ENCODE assay signal across 10 cellular contexts in genomic region chr20:49699200-49699992, GRCh38. TPM values are rescaled to one million over a fixed set of nuclear protein-coding genes. Genes with fewer than 3 reads are reported as not detected.
DNase-seq lines count a peak whose midpoint lies in the region; ATAC-seq, FAIRE-seq and TF ChIP-seq lines count a peak whose summit lies in the region.
"Had no signal": no experiment of that assay in that cellular context is flagged by ENCODE, and none has a peak within 500 bp of the region (broad histone marks: within the 10 kb centered on the region; RNA-seq: fewer than 3 reads in every experiment).

No MANE protein-coding gene starts in this region.

- no peaks in the 10 kb centered on the region for H3K9me3 ChIP-seq in keratinocyte (ENCODE audit: control insufficient read depth, low read depth, low read length)
- H3K9me3 ChIP-seq: BLaER1 had no signal

- H3K4me1 Mint-ChIP-seq in activated CD4-positive, alpha-beta T cell treated with anti-CD3 and anti-CD28 coated beads, Interleukin-2, amount 10 ng/mL, durations not matched to agents 24 days and 14 days, result peaks cover 52% of the 10 kb centered on the region
- H3K4me1 Mint-ChIP-seq in activated CD4-positive, alpha-beta T cell treated with anti-CD3 and anti-CD28 coated beads, Interleukin-2, amount 10 ng/mL, durations not matched to agents 7 days and 5 days, result peaks cover 41% of the 10 kb centered on the region

- H2AFZ ChIP-seq in keratinocyte (ENCODE audit: control insufficient read depth, low read length), result no peak overlapping the region

- FAIRE-seq in keratinocyte (lab: Jason Lieb, UNC), result peak; percentile 29

- H3K9me1 ChIP-seq in keratinocyte (ENCODE audit: control insufficient read depth, extremely low read depth, insufficient read depth, low read length), result peaks cover 6% of the 10 kb centered on the region

- H3K36me3 Mint-ChIP-seq in activated CD4-positive, alpha-beta T cell treated with anti-CD3 and anti-CD28 coated beads, Interleukin-2, amount 10 ng/mL, durations not matched to agents 24 days and 14 days (ENCODE audit: low read depth), result peaks cover 6% of the 10 kb centered on the region
- no peaks in the 10 kb centered on the region for H3K36me3 Mint-ChIP-seq in activated CD4-positive, alpha-beta T cell treated with anti-CD3 and anti-CD28 coated beads, Interleukin-2, amount 10 ng/mL, durations not matched to agents 7 days and 5 days (ENCODE audit: low read depth)
- H3K36me3 Mint-ChIP-seq: naive B cell had no signal

- intact Hi-C loops in activated CD4-positive, alpha-beta T cell treated with anti-CD3 and anti-CD28 coated beads, Interleukin-2, amount 10 ng/mL, durations not matched to agents 24 days and 14 days (cut with micrococcal nuclease), result loop anchor here (1.0 to 5.0 kb wide), 3 partner anchors 21 to 123 kb away; no protein-coding TSS in a partner anchor

- no peak for DNase-seq in activated CD4-positive, alpha-beta T cell treated with anti-CD3 and anti-CD28 coated beads, Interleukin-2, amount 10 ng/mL, durations not matched to agents 24 days and 14 days
- no peak for DNase-seq in activated CD4-positive, alpha-beta T cell treated with anti-CD3 and anti-CD28 coated beads, Interleukin-2, amount 10 ng/mL, durations not matched to agents 7 days and 5 days
- DNase-seq in SW480 (ENCODE audit: low spot score) (peak; percentile 97), keratinocyte (ENCODE audit: low read depth, low spot score) (no peak), occipital lobe (lab: John Stamatoyannopoulos, UW) (no peak), NCI-H69 (lab: John Stamatoyannopoulos, UW) (no peak)
- DNase-seq in activated CD8-positive, alpha-beta memory T cell treated with anti-CD3 and anti-CD28 coated beads for 24 hours, result no peak
- DNase-seq: naive B cell had no signal

- H3K4me3 Mint-ChIP-seq in activated CD4-positive, alpha-beta T cell treated with anti-CD3 and anti-CD28 coated beads, Interleukin-2, amount 10 ng/mL, durations not matched to agents 24 days and 14 days, result peak overlapping the region; percentile 8
- no peak overlapping the region for H3K4me3 Mint-ChIP-seq in activated CD4-positive, alpha-beta T cell treated with anti-CD3 and anti-CD28 coated beads, Interleukin-2, amount 10 ng/mL, durations not matched to agents 7 days and 5 days
- H3K4me3 Mint-ChIP-seq: naive B cell had no signal

- H3K4me2 ChIP-seq in keratinocyte (ENCODE audit: control insufficient read depth, extremely low read depth, insufficient read depth, low read depth, low read length), result peak overlapping the region; percentile 52
- H3K4me2 ChIP-seq: BLaER1 had no signal

- no peaks in the 10 kb centered on the region for H3K27me3 Mint-ChIP-seq in activated CD4-positive, alpha-beta T cell treated with anti-CD3 and anti-CD28 coated beads, Interleukin-2, amount 10 ng/mL, durations not matched to agents 24 days and 14 days
- H3K27me3 Mint-ChIP-seq in activated CD4-positive, alpha-beta T cell treated with anti-CD3 and anti-CD28 coated beads, Interleukin-2, amount 10 ng/mL, durations not matched to agents 7 days and 5 days, result no peaks in the 10 kb centered on the region
- H3K27me3 Mint-ChIP-seq: naive B cell had no signal

- peaks cover 94% of the 10 kb centered on the region for H3K79me2 ChIP-seq in keratinocyte (ENCODE audit: control insufficient read depth, insufficient read depth, low read length)

- peaks cover 52% of the 10 kb centered on the region for H3K4me1 ChIP-seq in keratinocyte (ENCODE audit: control insufficient read depth, extremely low read depth, insufficient read depth, low read length)

- no peaks in the 10 kb centered on the region for H3K9me3 Mint-ChIP-seq in activated CD4-positive, alpha-beta T cell treated with anti-CD3 and anti-CD28 coated beads, Interleukin-2, amount 10 ng/mL, durations not matched to agents 24 days and 14 days
- H3K9me3 Mint-ChIP-seq in activated CD4-positive, alpha-beta T cell treated with anti-CD3 and anti-CD28 coated beads, Interleukin-2, amount 10 ng/mL, durations not matched to agents 7 days and 5 days, result no peaks in the 10 kb centered on the region
- H3K9me3 Mint-ChIP-seq: naive B cell had no signal

- H3K27ac Mint-ChIP-seq in activated CD4-positive, alpha-beta T cell treated with anti-CD3 and anti-CD28 coated beads, Interleukin-2, amount 10 ng/mL, durations not matched to agents 24 days and 14 days, result peak overlapping the region; percentile 49
- no peak overlapping the region for H3K27ac Mint-ChIP-seq in activated CD4-positive, alpha-beta T cell treated with anti-CD3 and anti-CD28 coated beads, Interleukin-2, amount 10 ng/mL, durations not matched to agents 7 days and 5 days

- no peaks in the 10 kb centered on the region for H3K36me3 ChIP-seq in keratinocyte (ENCODE audit: control insufficient read depth in 2 of 2, extremely low read depth in 1 of 2, insufficient read depth in 2 of 2, low read length in 2 of 2)
- H3K36me3 ChIP-seq: BLaER1 had no signal

- dilution Hi-C loops in keratinocyte (cut with MboI; ENCODE audit: extremely low pct_ligation_motif_present, low sequenced_read_pairs), result no loop called here

- CTCF ChIA-PET in activated CD4-positive, alpha-beta T cell treated with anti-CD3 and anti-CD28 coated beads, Interleukin-2, amount 10 ng/mL, durations not matched to agents 7 days and 5 days (lab: Charles Lee), result interaction anchor here (0.6 to 2.0 kb wide), 3 partner anchors 11 to 48 kb away, joined by 3 to 8 read pairs (median 4); no protein-coding TSS in a partner anchor

- POLR2A ChIA-PET in activated CD4-positive, alpha-beta T cell treated with anti-CD3 and anti-CD28 coated beads, Interleukin-2, amount 10 ng/mL, durations not matched to agents 7 days and 5 days (lab: Charles Lee), result interaction anchor here (0.7 kb wide), 1 partner anchor 66 kb away, joined by 4 read pairs; no protein-coding TSS in a partner anchor

- H3K27me3 ChIP-seq in keratinocyte (ENCODE audit: control insufficient read depth, extremely low read depth, insufficient read depth, low read length), result no peaks in the 10 kb centered on the region
- H3K27me3 ChIP-seq: BLaER1 had no signal

- TF ChIP-seq CTCF in keratinocyte (optimal IDR thresholded peaks at IDR 0.05 in 1 of 3, IDR thresholded peaks at IDR 0.05 in 1 of 3, conservative IDR thresholded peaks at IDR 0.05 in 1 of 3; ENCODE audit: extremely low read depth in 1 of 3, insufficient read depth in 2 of 3, low read length in 3 of 3), result no peak

- ATAC-seq in HG02938 (IDR thresholded peaks at IDR 0.05; ENCODE audit: unreplicated experiment), result peak; percentile 88

- H3K9ac ChIP-seq in keratinocyte (ENCODE audit: control insufficient read depth, extremely low read depth, insufficient read depth, low read length), result peak overlapping the region; percentile 13
- H3K9ac ChIP-seq: BLaER1 had no signal

- no peaks in the 10 kb centered on the region for H4K20me1 ChIP-seq in keratinocyte (ENCODE audit: control insufficient read depth, extremely low read depth, insufficient read depth, low read length)

- H3K4me3 ChIP-seq in keratinocyte (ENCODE audit: control insufficient read depth in 2 of 3, extremely low read depth in 1 of 3, insufficient read depth in 2 of 3, low read depth in 1 of 3, low read length in 3 of 3), result no peak overlapping the region
- H3K4me3 ChIP-seq: BLaER1 had no signal

- peak overlapping the region; percentile 71 for H3K27ac ChIP-seq in keratinocyte (ENCODE audit: control insufficient read depth, insufficient read depth, low read length)
- H3K27ac ChIP-seq: BLaER1 had no signal

RNA-seq across cellular contexts. Expression of gene B4GALT5, which starts 14.3 kb away (rescaled TPM):
- total RNA-seq in activated CD4-positive, alpha-beta T cell treated with anti-CD3 and anti-CD28 coated beads, Interleukin-2, amount 10 ng/mL, durations not matched to agents 24 days and 14 days, result 39.0 and 39.1 TPM in 2 replicates
- 10 to 100 TPM; 11.2 to 14.3 TPM for total RNA-seq in activated CD4-positive, alpha-beta T cell treated with anti-CD3 and anti-CD28 coated beads, Interleukin-2, amount 10 ng/mL, durations not matched to agents 7 days and 5 days
- polyA plus RNA-seq in keratinocyte, result 20.1 to 27.8 TPM (median 23.5 TPM) in 3 replicates
- polyA plus RNA-seq in keratinocyte (2011; ENCODE audit: low read depth), result 3.7 TPM
- 19.5 and 27.6 TPM in 2 replicates for polyA plus RNA-seq in keratinocyte (2011; cell fraction: cytosol; rRNA removed)
- polyA plus RNA-seq in keratinocyte (2011; cell fraction: nucleus; rRNA removed), result 24.8 and 27.3 TPM in 2 replicates
- 9.1 and 16.7 TPM in 2 replicates for polyA plus RNA-seq in keratinocyte (2012; ENCODE audit: low replicate concordance)
- polyA minus RNA-seq in keratinocyte, result 21.8 to 23.9 TPM (median 23.2 TPM) in 3 replicates
- polyA minus RNA-seq in keratinocyte (2011; cell fraction: cytosol; rRNA and poly(A)+ RNA removed), result 21.5 TPM
- polyA minus RNA-seq in keratinocyte (2011; cell fraction: nucleus; rRNA and poly(A)+ RNA removed), result 15.6 and 26.1 TPM in 2 replicates
- 59.3 TPM for total RNA-seq in occipital lobe
